ENCODE assay signal across 10 cellular contexts in genomic region chr17:7179317-7180254, GRCh38. TPM values are rescaled to one million over a fixed set of nuclear protein-coding genes. Genes with fewer than 3 reads are reported as not detected.
A peak's percentile ranks its signal among the peaks of the same experiment; 100 is the strongest.
DNase-seq lines count a peak whose midpoint lies in the region; ATAC-seq and TF ChIP-seq lines count a peak whose summit lies in the region.
"Had no signal": no experiment of that assay in that cellular context is flagged by ENCODE, and none has a peak within 500 bp of the region (broad histone marks: within the 10 kb centered on the region; RNA-seq: fewer than 3 reads in every experiment).

A gene with protein sequence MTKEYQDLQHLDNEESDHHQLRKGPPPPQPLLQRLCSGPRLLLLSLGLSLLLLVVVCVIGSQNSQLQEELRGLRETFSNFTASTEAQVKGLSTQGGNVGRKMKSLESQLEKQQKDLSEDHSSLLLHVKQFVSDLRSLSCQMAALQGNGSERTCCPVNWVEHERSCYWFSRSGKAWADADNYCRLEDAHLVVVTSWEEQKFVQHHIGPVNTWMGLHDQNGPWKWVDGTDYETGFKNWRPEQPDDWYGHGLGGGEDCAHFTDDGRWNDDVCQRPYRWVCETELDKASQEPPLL (minus strand): TSS chr17:7179370. CDS start chr17:7178563, 807 bp downstream.

- in situ Hi-C loops in astrocyte of the spinal cord (cut with HindIII; ENCODE audit: low sequenced_read_pairs), result no loop called here

- no peak within 1 kb of the TSS for H3K27ac Mint-ChIP-seq in activated naive CD4-positive, alpha-beta T cell treated with anti-CD3 and anti-CD28 coated beads, Interleukin-2, amount 50 U/mL, for 24 hours
- H3K27ac Mint-ChIP-seq in stimulated activated naive B cell treated with anti-CD40 and anti-IgM and Interleukin-4, amounts not matched to agents 10 μg/mL and 1 μg/mL and 100 μg/mL, for 72 hours, result no peak within 1 kb of the TSS

- H3K9ac ChIP-seq in liver (ENCODE audit: low read depth in 1 of 2, low read length in 2 of 2), result peak within 1 kb of the TSS; percentile 56 to 84

- no peaks in the 10 kb centered on the region for H3K27me3 Mint-ChIP-seq in activated naive CD4-positive, alpha-beta T cell treated with anti-CD3 and anti-CD28 coated beads, Interleukin-2, amount 50 U/mL, for 24 hours
- peaks cover 10 to 11% of the 10 kb centered on the region in 2 donors for H3K27me3 Mint-ChIP-seq in stimulated activated naive B cell treated with anti-CD40 and anti-IgM and Interleukin-4, amounts not matched to agents 10 μg/mL and 1 μg/mL and 100 μg/mL, for 72 hours

- H3K9me3 ChIP-seq in liver (ENCODE audit: control insufficient read depth in 4 of 4, low read length in 3 of 4), result no peaks in the 10 kb centered on the region

- H3K4me3 Mint-ChIP-seq in activated naive CD4-positive, alpha-beta T cell treated with anti-CD3 and anti-CD28 coated beads, Interleukin-2, amount 50 U/mL, for 24 hours, result peak within 1 kb of the TSS; percentile 68
- peak within 1 kb of the TSS; percentile 22 to 38 for H3K4me3 Mint-ChIP-seq in stimulated activated naive B cell treated with anti-CD40 and anti-IgM and Interleukin-4, amounts not matched to agents 10 μg/mL and 1 μg/mL and 100 μg/mL, for 72 hours

- H3K27ac ChIP-seq in liver (ENCODE audit: low read depth in 1 of 2, low read length in 2 of 2), result peak within 1 kb of the TSS; percentile 92 to 96

- DNase-seq in activated naive CD4-positive, alpha-beta T cell treated with Interleukin-2 at 50 U/mL for 16 hours, result no peak
- DNase-seq in astrocyte of the spinal cord (ENCODE audit: low read depth, low spot score) (no peak), HCEC 1CT (no peak), HK-2 (ENCODE audit: unreplicated experiment) (no peak), NCI-H1092 (lab: John Stamatoyannopoulos, UW) (no peak)
- DNase-seq in stimulated activated naive B cell treated with anti-CD40 and anti-IgM and Interleukin-4, amounts not matched to agents 10 μg/mL and 1 μg/mL and 100 μg/mL, for 72 hours, result no peak
- DNase-seq: activated CD4-positive, CD25-positive, alpha-beta regulatory T cell treated with anti-CD3 and anti-CD28 coated beads, Interleukin-2, amount 50 U/mL, for 72 hours; NCI-H1105 had no signal

- TF ChIP-seq CTCF in astrocyte of the spinal cord (IDR thresholded peaks at IDR 0.05; ENCODE audit: low read depth, low read length) (no peak), liver (IDR thresholded peaks at IDR 0.05; ENCODE audit: low read depth, low read length, missing input control) (no peak)

- H3K36me3 Mint-ChIP-seq in activated naive CD4-positive, alpha-beta T cell treated with anti-CD3 and anti-CD28 coated beads, Interleukin-2, amount 50 U/mL, for 24 hours, result no peaks in the 10 kb centered on the region
- H3K36me3 Mint-ChIP-seq in stimulated activated naive B cell treated with anti-CD40 and anti-IgM and Interleukin-4, amounts not matched to agents 10 μg/mL and 1 μg/mL and 100 μg/mL, for 72 hours, result no peaks in the 10 kb centered on the region

- H3K36me3 ChIP-seq in liver (ENCODE audit: control insufficient read depth in 4 of 4, insufficient read depth in 3 of 4, low read depth in 1 of 4, low read length in 3 of 4), result peaks cover 0 to 14% (median 0%) of the 10 kb centered on the region in 4 donors

- peak within 1 kb of the TSS; percentile 46 for H3K4me3 ChIP-seq in astrocyte of the spinal cord (ENCODE audit: low read depth, low read length)
- H3K4me3 ChIP-seq in liver (ENCODE audit: low read depth in 1 of 3, low read length in 3 of 3), result peak within 1 kb of the TSS; percentile 81 to 91 (median 88)

- whole genome bisulfite sequencing in liver, result 38% methylated on average over 20 of the region's 20 CpGs

- TF ChIP-seq RAD21 in liver (IDR thresholded peaks at IDR 0.05), result peak; percentile 28 to 59

- peaks cover 6 to 43% (median 25%) of the 10 kb centered on the region in 4 donors for H3K4me1 ChIP-seq in liver (ENCODE audit: control insufficient read depth in 4 of 4, insufficient read depth in 4 of 4, low read length in 3 of 4)

- peaks cover 11% of the 10 kb centered on the region for H3K4me1 Mint-ChIP-seq in activated naive CD4-positive, alpha-beta T cell treated with anti-CD3 and anti-CD28 coated beads, Interleukin-2, amount 50 U/mL, for 24 hours
- H3K4me1 Mint-ChIP-seq in stimulated activated naive B cell treated with anti-CD40 and anti-IgM and Interleukin-4, amounts not matched to agents 10 μg/mL and 1 μg/mL and 100 μg/mL, for 72 hours, result peaks cover 10 to 21% of the 10 kb centered on the region in 2 donors

- ATAC-seq in stimulated activated naive B cell treated with anti-CD40 and anti-IgM and Interleukin-4, amounts not matched to agents 10 μg/mL and 1 μg/mL and 100 μg/mL, for 72 hours (replicated peaks), result no peak

- no peaks in the 10 kb centered on the region for H3K27me3 ChIP-seq in liver (ENCODE audit: control insufficient read depth in 4 of 4, insufficient read depth in 4 of 4, low read length in 3 of 4)

- H3K9me3 Mint-ChIP-seq in activated naive CD4-positive, alpha-beta T cell treated with anti-CD3 and anti-CD28 coated beads, Interleukin-2, amount 50 U/mL, for 24 hours, result no peaks in the 10 kb centered on the region
- no peaks in the 10 kb centered on the region for H3K9me3 Mint-ChIP-seq in stimulated activated naive B cell treated with anti-CD40 and anti-IgM and Interleukin-4, amounts not matched to agents 10 μg/mL and 1 μg/mL and 100 μg/mL, for 72 hours

TF ChIP-seq in liver, 16 proteins besides CTCF, POLR2A, EP300 and RAD21:
- TF ChIP-seq FOXA2 (IDR thresholded peaks at IDR 0.05) (peak; percentile 43), HNF4G (IDR thresholded peaks at IDR 0.05) (no peak), RXRA (IDR thresholded peaks at IDR 0.05) (peak; percentile 86 to 91), REST (IDR thresholded peaks at IDR 0.05) (peak; percentile 26), GABPA (IDR thresholded peaks at IDR 0.05 in 1 of 2, conservative IDR thresholded peaks at IDR 0.05 in 1 of 2) (peak in 1 of 2 donors; percentile 73), TAF1 (conservative IDR thresholded peaks at IDR 0.05) (peak; percentile 94), MAX (IDR thresholded peaks at IDR 0.05) (peak; percentile 99), FOXA1 (IDR thresholded peaks at IDR 0.05) (peak; percentile 31), SP1 (IDR thresholded peaks at IDR 0.05) (peak; percentile 98), JUND (IDR thresholded peaks at IDR 0.05) (peak; percentile 69 to 80), YY1 (IDR thresholded peaks at IDR 0.05) (peak; percentile 75), HNF4A (conservative IDR thresholded peaks at IDR 0.05) (peak; percentile 88 to 93), EGR1 (IDR thresholded peaks at IDR 0.05; ENCODE audit: low read depth in 2 of 2) (peak; percentile 90 to 96), NR2F2 (IDR thresholded peaks at IDR 0.05) (peak; percentile 47)
- TF ChIP-seq, protein P1, sequence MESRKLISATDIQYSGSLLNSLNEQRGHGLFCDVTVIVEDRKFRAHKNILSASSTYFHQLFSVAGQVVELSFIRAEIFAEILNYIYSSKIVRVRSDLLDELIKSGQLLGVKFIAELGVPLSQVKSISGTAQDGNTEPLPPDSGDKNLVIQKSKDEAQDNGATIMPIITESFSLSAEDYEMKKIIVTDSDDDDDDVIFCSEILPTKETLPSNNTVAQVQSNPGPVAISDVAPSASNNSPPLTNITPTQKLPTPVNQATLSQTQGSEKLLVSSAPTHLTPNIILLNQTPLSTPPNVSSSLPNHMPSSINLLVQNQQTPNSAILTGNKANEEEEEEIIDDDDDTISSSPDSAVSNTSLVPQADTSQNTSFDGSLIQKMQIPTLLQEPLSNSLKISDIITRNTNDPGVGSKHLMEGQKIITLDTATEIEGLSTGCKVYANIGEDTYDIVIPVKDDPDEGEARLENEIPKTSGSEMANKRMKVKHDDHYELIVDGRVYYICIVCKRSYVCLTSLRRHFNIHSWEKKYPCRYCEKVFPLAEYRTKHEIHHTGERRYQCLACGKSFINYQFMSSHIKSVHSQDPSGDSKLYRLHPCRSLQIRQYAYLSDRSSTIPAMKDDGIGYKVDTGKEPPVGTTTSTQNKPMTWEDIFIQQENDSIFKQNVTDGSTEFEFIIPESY (IDR thresholded peaks at IDR 0.05), result peak; percentile 80
- TF ChIP-seq, protein P2, sequence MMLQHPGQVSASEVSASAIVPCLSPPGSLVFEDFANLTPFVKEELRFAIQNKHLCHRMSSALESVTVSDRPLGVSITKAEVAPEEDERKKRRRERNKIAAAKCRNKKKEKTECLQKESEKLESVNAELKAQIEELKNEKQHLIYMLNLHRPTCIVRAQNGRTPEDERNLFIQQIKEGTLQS (IDR thresholded peaks at IDR 0.05), result peak; percentile 37

RNA-seq across cellular contexts. Expression of the gene that starts here (rescaled TPM):
- total RNA-seq in liver, result 100 to 1,000 TPM; 127 to 401 TPM
- 100 to 1,000 TPM; 541 to 728 TPM for polyA plus RNA-seq in liver
